In the genomic region with DNA sequence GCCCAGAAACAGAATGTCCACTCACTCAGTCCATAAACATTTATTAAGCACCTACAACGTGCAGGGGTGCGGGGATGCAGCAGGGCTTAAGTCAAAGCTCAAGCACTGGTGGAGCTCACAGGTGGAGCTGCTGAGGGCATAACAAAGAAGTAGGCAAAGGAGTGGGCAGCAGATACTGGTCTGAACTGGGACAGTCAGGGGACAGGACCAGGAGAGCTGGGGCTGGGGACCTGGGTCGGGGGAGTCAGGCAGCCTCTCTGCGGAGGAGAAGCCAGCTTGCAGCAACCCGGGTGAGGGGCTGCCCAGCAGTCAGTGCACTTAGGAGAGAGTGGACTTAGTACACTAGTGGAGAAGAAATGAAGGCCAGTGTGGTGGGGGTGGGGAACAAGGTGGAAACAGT, we compare ENCODE assay signal across 24 cellular contexts. TPM values are rescaled to one million over a fixed set of nuclear protein-coding genes. Genes with fewer than 3 reads are reported as not detected.
"Had no signal": no experiment of that assay in that cellular context is flagged by ENCODE, and none has a peak within 500 bp of the region (broad histone marks: within the 10 kb centered on the region; RNA-seq: fewer than 3 reads in every experiment).

No MANE protein-coding gene starts in this region.

- H3K27me3 ChIP-seq: cardiac muscle cell, right atrium auricular region had no signal

- H3K4me3 Mint-ChIP-seq: activated naive CD8-positive, alpha-beta T cell; activated T-helper 1 cell treated with anti-CD3 and anti-CD28 coated beads, Interleukin-12 subunit alpha, Interleukin-12 subunit beta, Interleukin-2, Interleukin-4 antibody, amounts not matched to agents 30 ng/mL and 10 ng/mL and 1 ng/mL, durations not matched to agents 14 hours and 24 hours and 36 hours; stimulated activated naive CD8-positive, alpha-beta T cell treated with anti-CD3 and anti-CD28 coated beads, Interleukin-15, amount 100 ng/mL, for 72 hours had no signal

- H3K27me3 Mint-ChIP-seq: activated naive CD8-positive, alpha-beta T cell; stimulated activated naive CD8-positive, alpha-beta T cell treated with anti-CD3 and anti-CD28 coated beads, Interleukin-15, amount 100 ng/mL, for 72 hours had no signal

- H3K27ac ChIP-seq: cardiac muscle cell, epithelial cell of prostate, prostate gland, right atrium auricular region, suprapubic skin, VCaP had no signal

- H3K9me3 ChIP-seq: prostate gland, right atrium auricular region, suprapubic skin, transverse colon had no signal

- H3K4me1 ChIP-seq: prostate gland, right atrium auricular region, suprapubic skin had no signal

- H3K4me3 ChIP-seq: cardiac muscle cell, prostate gland, right atrium auricular region, suprapubic skin, transverse colon had no signal

- H3K36me3 Mint-ChIP-seq: activated naive CD8-positive, alpha-beta T cell had no signal

- H3K9me3 Mint-ChIP-seq: activated T-helper 1 cell treated with anti-CD3 and anti-CD28 coated beads, Interleukin-12 subunit alpha, Interleukin-12 subunit beta, Interleukin-2, Interleukin-4 antibody, amounts not matched to agents 30 ng/mL and 10 ng/mL and 1 ng/mL, durations not matched to agents 14 hours and 24 hours and 36 hours; stimulated activated naive CD8-positive, alpha-beta T cell treated with anti-CD3 and anti-CD28 coated beads, Interleukin-15, amount 100 ng/mL, for 72 hours had no signal

- H3K27ac Mint-ChIP-seq: activated naive CD8-positive, alpha-beta T cell; activated T-helper 1 cell treated with anti-CD3 and anti-CD28 coated beads, Interleukin-12 subunit alpha, Interleukin-12 subunit beta, Interleukin-2, Interleukin-4 antibody, amounts not matched to agents 30 ng/mL and 10 ng/mL and 1 ng/mL, durations not matched to agents 14 hours and 24 hours and 36 hours; stimulated activated naive CD8-positive, alpha-beta T cell treated with anti-CD3 and anti-CD28 coated beads, Interleukin-15, amount 100 ng/mL, for 72 hours had no signal

- H3K36me3 ChIP-seq: cardiac muscle cell, prostate gland, right atrium auricular region, suprapubic skin, transverse colon had no signal

- DNase-seq: activated CD4-positive, alpha-beta T cell treated with anti-CD3 and anti-CD28 coated beads, Interleukin-2, amount 50 U/mL, for 4 hours; activated gamma-delta T cell treated with Interleukin-2 at 50 U/mL for 16 hours; activated T-cell treated with anti-CD3 and anti-CD28 coated beads for 4 hours; foreskin fibroblast; hippocampal formation; islet precursor cell; occipital lobe; stimulated activated naive CD8-positive, alpha-beta T cell treated with anti-CD3 and anti-CD28 coated beads, Interleukin-15, amount 100 ng/mL, for 72 hours; T-helper 2 cell had no signal

- ATAC-seq: left lobe of liver; stimulated activated naive CD8-positive, alpha-beta T cell treated with anti-CD3 and anti-CD28 coated beads, Interleukin-15, amount 100 ng/mL, for 72 hours had no signal

RNA-seq across cellular contexts. Expression of gene TNFRSF13B, which starts 10.0 kb away (rescaled TPM):
- total RNA-seq: activated T-helper 1 cell treated with anti-CD3 and anti-CD28 coated beads, Interleukin-12 subunit alpha, Interleukin-12 subunit beta, Interleukin-2, Interleukin-4 antibody, amounts not matched to agents 30 ng/mL and 10 ng/mL and 1 ng/mL, durations not matched to agents 14 hours and 24 hours and 36 hours; cardiac muscle cell; dermis microvascular lymphatic vessel endothelial cell; glomerular endothelial cell; left lobe of liver; lung microvascular endothelial cell; myocyte; occipital lobe; prostate gland; right atrium auricular region had no signal
- polyA plus RNA-seq: cardiac muscle cell, neural cell had no signal
